Comparison of ENCODE assay signal across 16 cellular contexts in genomic region chr4:151035321-151035720, GRCh38. TPM values are rescaled to one million over a fixed set of nuclear protein-coding genes. Genes with fewer than 3 reads are reported as not detected.
DNase-seq lines count a peak whose midpoint lies in the region; ATAC-seq, FAIRE-seq and TF ChIP-seq lines count a peak whose summit lies in the region.
"Had no signal": no experiment of that assay in that cellular context is flagged by ENCODE, and none has a peak within 500 bp of the region (broad histone marks: within the 10 kb centered on the region; RNA-seq: fewer than 3 reads in every experiment).

No MANE protein-coding gene starts in this region.

- H2AFZ ChIP-seq in K562 (ENCODE audit: low read depth, low read length), result 0 out of 2 replicates have a peak overlapping the region, but pooled peaks have one; percentile 55
- H2AFZ ChIP-seq: GM23248 had no signal

- no peak overlapping the region for H3K9ac ChIP-seq in K562 (ENCODE audit: insufficient read depth in 1 of 2, low read depth in 2 of 2, low read length in 2 of 2)
- H3K9ac ChIP-seq: GM23248 had no signal

- H3K27me3 ChIP-seq in K562 (ENCODE audit: control insufficient read depth in 2 of 2, insufficient read depth in 2 of 2, low read length in 2 of 2) (no peaks in the 10 kb centered on the region), tibial artery (no peaks in the 10 kb centered on the region)

- H3K36me3 ChIP-seq in K562 (ENCODE audit: control insufficient read depth, insufficient read depth, low read length) (no peaks in the 10 kb centered on the region), tibial artery (no peaks in the 10 kb centered on the region)

- FAIRE-seq in K562 (lab: Jason Lieb, UNC), result no peak

- DNase-seq in HT-29 (ENCODE audit: low spot score) (peak; percentile 89), NCI-H2107 treated with DMSO at 0.1 percent for 48 hours (lab: John Stamatoyannopoulos, UW; ENCODE audit: unreplicated experiment) (peak; percentile 95), K562 (ENCODE audit: extremely low read depth in 1 of 4, low spot score in 3 of 4) (no peak), renal cortical epithelial cell (ENCODE audit: low read depth) (peak; percentile 9), tibial artery (no peak), DMS114 treated with DMSO at 0.1 percent for 48 hours (lab: John Stamatoyannopoulos, UW; ENCODE audit: unreplicated experiment) (no peak)
- DNase-seq in central memory CD4-positive, alpha-beta T cell, result no peak
- DNase-seq: activated CD4-positive, alpha-beta T cell treated with anti-CD3 and anti-CD28 coated beads, Interleukin-2, amount 50 U/mL, for 1 hour; CD4-positive, alpha-beta T cell; cerebellar nuclear complex; GM23248; NK-92 treated with Interleukin-12 subunit alpha and Interleukin-12 subunit beta, amount 100 ng/mL, for 24 hours; nucleus accumbens; SW 1271 had no signal

- TF ChIP-seq EP300 in K562 (IDR thresholded peaks at IDR 0.05; ENCODE audit: low read length), result no peak

- TF ChIP-seq CTCF in K562 (IDR thresholded peaks at IDR 0.05 in 2 of 3, conservative IDR thresholded peaks at IDR 0.05 in 1 of 3; ENCODE audit: insufficient read depth in 2 of 3, low read depth in 1 of 3, low read length in 3 of 3), result no peak
- no peak for TF ChIP-seq CTCF in tibial artery (IDR thresholded peaks at IDR 0.05)

- peaks cover 12 to 26% of the 10 kb centered on the region in 2 experiments; a peak in 4 of 5 replicates for H3K4me1 ChIP-seq in K562 (replicated peaks in 1 of 2; ENCODE audit: control insufficient read depth in 2 of 2, insufficient read depth in 2 of 2, low read length in 2 of 2)
- no peaks in the 10 kb centered on the region for H3K4me1 ChIP-seq in tibial artery

- POLR2A ChIA-PET in K562 (lab: Yijun Ruan, JAX), result no interaction called here

- H3K4me2 ChIP-seq in K562 (ENCODE audit: insufficient read depth, low read length), result no peak overlapping the region

- CTCF ChIA-PET in K562 (lab: Yijun Ruan, JAX; ENCODE audit: low intra/inter-chr PET ratio), result no interaction called here

- WGBS in K562 (ENCODE audit: insufficient coverage, low coverage, missing lambda C conversion rate), result 42% methylated on average over 2 of the region's 2 CpGs

- no peaks in the 10 kb centered on the region for H4K20me1 ChIP-seq in K562 (replicated peaks; ENCODE audit: control insufficient read depth, insufficient read depth, low read length)

- H3K27ac ChIP-seq in K562 (ENCODE audit: extremely low read depth, low read depth, low read length), result no peak overlapping the region
- no peak overlapping the region for H3K27ac ChIP-seq in tibial artery
- H3K27ac ChIP-seq: GM23248 had no signal

- BruUV-seq in K562 (replicated peaks; lab: Mats Ljungman, UMichigan), result no TSS peak

- in situ Hi-C loops in K562 (cut with MboI), result no loop called here

- H3K4me3 ChIP-seq in K562 (no peak overlapping the region), tibial artery (no peak overlapping the region)
- H3K4me3 ChIP-seq: GM23248 had no signal

- intact Hi-C loops in K562 (cut with micrococcal nuclease), result no loop called here
- intact Hi-C loops in tibial artery (cut with DNase I; ENCODE audit: low total_unique reads), result no loop called here

- H3K9me3 ChIP-seq in K562 (replicated peaks; ENCODE audit: control insufficient read depth, insufficient read depth, low read depth, low read length) (no peaks in the 10 kb centered on the region), tibial artery (no peaks in the 10 kb centered on the region)

- no peak for TF ChIP-seq RAD21 in K562 (CRISPR knock-in tag; conservative IDR thresholded peaks at IDR 0.05 in 1 of 2, IDR thresholded peaks at IDR 0.05 in 1 of 2)

- H3K9me1 ChIP-seq in K562 (ENCODE audit: control insufficient read depth, insufficient read depth, low read length), result no peaks in the 10 kb centered on the region

- ATAC-seq in K562 (no peak), HG03565 (IDR thresholded peaks at IDR 0.05; ENCODE audit: unreplicated experiment) (no peak)
- ATAC-seq: stimulated activated effector memory CD8-positive, alpha-beta T cell treated with anti-CD3 and anti-CD28 coated beads, Interleukin-12 subunit alpha, Interleukin-12 subunit beta, amount 100 ng/mL, for 72 hours had no signal

- TF ChIP-seq POLR2A in K562 (conservative IDR thresholded peaks at IDR 0.05), result no peak

- no peaks in the 10 kb centered on the region for H3K79me2 ChIP-seq in K562 (ENCODE audit: control insufficient read depth, insufficient read depth, low read length)

TF ChIP-seq in K562, 482 proteins besides CTCF, POLR2A, EP300 and RAD21 (continues in another document):
- no peak for TF ChIP-seq TEAD2 (tag; IDR thresholded peaks at IDR 0.05)
- TF ChIP-seq ZNF695 (CRISPR knock-in tag; IDR thresholded peaks at IDR 0.05), result no peak
- TF ChIP-seq, protein P1, sequence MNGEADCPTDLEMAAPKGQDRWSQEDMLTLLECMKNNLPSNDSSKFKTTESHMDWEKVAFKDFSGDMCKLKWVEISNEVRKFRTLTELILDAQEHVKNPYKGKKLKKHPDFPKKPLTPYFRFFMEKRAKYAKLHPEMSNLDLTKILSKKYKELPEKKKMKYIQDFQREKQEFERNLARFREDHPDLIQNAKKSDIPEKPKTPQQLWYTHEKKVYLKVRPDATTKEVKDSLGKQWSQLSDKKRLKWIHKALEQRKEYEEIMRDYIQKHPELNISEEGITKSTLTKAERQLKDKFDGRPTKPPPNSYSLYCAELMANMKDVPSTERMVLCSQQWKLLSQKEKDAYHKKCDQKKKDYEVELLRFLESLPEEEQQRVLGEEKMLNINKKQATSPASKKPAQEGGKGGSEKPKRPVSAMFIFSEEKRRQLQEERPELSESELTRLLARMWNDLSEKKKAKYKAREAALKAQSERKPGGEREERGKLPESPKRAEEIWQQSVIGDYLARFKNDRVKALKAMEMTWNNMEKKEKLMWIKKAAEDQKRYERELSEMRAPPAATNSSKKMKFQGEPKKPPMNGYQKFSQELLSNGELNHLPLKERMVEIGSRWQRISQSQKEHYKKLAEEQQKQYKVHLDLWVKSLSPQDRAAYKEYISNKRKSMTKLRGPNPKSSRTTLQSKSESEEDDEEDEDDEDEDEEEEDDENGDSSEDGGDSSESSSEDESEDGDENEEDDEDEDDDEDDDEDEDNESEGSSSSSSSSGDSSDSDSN (IDR thresholded peaks at IDR 0.05; ENCODE audit: borderline replicate concordance in 1 of 2, low read depth in 2 of 2, low read length in 2 of 2), result no peak
- no peak for TF ChIP-seq ZBTB7A (IDR thresholded peaks at IDR 0.05; ENCODE audit: borderline replicate concordance, control insufficient read depth, low read depth, low read length)

RNA-seq across cellular contexts. Expression of gene LRBA, which starts 20.2 kb away (rescaled TPM):
- total RNA-seq in HT-29 (2014; rRNA removed; shearing (Covaris generic)), result 53.4 and 58.9 TPM in 2 replicates
- 104 and 363 TPM in 2 replicates for total RNA-seq in K562 (2011; cell fraction: chromatin; rRNA removed; ENCODE audit: low replicate concordance)
- 53.9 and 87.2 TPM in 2 replicates for total RNA-seq in K562 (2011; cell fraction: nucleolus; rRNA removed)
- 148 and 201 TPM in 2 replicates for total RNA-seq in K562 (2011; cell fraction: nucleoplasm; rRNA removed)
- total RNA-seq in K562 (2014; rRNA removed) (55.5 and 60.2 TPM in 2 replicates), K562 (2014; rRNA removed; fragmentation: Illumina TruSeq; extraction: Trizol) (88.7 and 92.7 TPM in 2 replicates), K562 (2015; rRNA removed; fragmentation: Illumina TruSeq; extraction: Trizol) (82.6 and 87.3 TPM in 2 replicates), K562 (2021) (63.0 and 65.9 TPM in 2 replicates), renal cortical epithelial cell (93.1 and 119 TPM in 2 replicates)
- polyA plus RNA-seq in K562 (2011; rRNA removed) (36.8 and 46.1 TPM in 2 replicates), K562 (2014; fragmentation: Illumina TruSeq; extraction: Trizol) (46.8 and 59.7 TPM in 2 replicates), K562 (2014; fragmentation: Nextera tagmentation; extraction: Ambion mirVana) (10 to 100 TPM; 24.2 to 32.1 TPM), K562 (2014; rRNA removed) (31.9 and 34.4 TPM in 2 replicates)
- polyA plus RNA-seq in K562 (2011; cell fraction: cytosol; rRNA removed), result 29.9 and 41.2 TPM in 2 replicates
- 32.0 and 38.6 TPM in 2 replicates for polyA plus RNA-seq in K562 (2011; cell fraction: nucleus; rRNA removed)
- polyA plus RNA-seq in K562 (2012), result 42.7 and 50.5 TPM in 2 replicates
- polyA minus RNA-seq in K562 (2011; rRNA and poly(A)+ RNA removed), result 341 and 347 TPM in 2 replicates
- 82.8 and 105 TPM in 2 replicates for polyA minus RNA-seq in K562 (2011; cell fraction: cytosol; rRNA and poly(A)+ RNA removed)
- polyA minus RNA-seq in K562 (2011; cell fraction: nucleus; rRNA and poly(A)+ RNA removed), result 202 and 311 TPM in 2 replicates

Comparison
In these comparisons a context has a peak if more than half of its experiments do, and no peak if none do; other contexts are left out.
1. DNase-seq: peak in HT-29 (single experiment), NCI-H2107 treated with DMSO at 0.1 percent for 48 hours (single experiment) and renal cortical epithelial cell (single experiment); none in K562 (0 of 4), tibial artery (0 of 2), DMS114 treated with DMSO at 0.1 percent for 48 hours (single experiment) and central memory CD4-positive, alpha-beta T cell (single experiment).